In the genomic region with DNA sequence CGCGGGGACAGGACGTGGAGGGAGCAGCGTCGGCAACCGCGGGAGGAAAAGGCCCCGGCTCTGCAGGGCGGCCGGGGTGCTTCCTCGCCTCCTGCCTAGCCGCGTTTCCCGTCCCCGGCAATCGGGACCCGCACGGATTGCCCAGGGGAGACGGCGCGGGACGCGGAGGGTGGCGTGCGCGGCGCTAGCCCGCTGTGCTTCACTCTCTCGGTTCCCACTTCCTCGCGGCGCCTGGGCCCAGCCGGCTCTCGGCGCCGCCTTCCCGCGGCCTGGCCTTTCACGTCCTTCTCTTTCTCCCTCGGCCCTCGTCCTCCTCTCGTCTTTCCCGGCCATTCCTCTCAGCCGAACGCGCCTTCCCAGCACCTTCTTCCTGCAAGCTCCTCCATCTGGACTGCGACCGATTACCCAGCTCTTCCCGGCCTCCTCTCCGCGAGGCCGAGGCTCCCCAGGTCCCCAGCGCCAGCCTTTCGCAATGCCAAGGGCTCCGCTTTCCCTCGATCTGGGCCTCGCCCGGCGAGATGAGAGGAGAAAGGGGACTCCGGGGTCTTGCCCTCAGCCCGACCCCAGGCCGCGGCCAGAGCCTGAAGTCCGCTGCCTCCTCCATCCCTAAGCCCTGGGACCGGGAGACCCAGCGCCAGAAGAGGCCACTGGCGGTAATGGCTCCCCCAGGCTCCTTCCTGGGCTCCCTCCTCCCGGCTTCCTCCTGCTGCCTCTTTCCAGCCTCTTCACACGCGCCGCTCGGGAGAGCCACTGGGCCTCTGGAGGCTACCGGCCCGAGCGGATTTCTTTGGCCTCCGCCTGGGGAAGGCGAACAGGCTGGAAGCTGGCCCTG, we compare ENCODE assay signal across 9 cellular contexts. TPM values are rescaled to one million over a fixed set of nuclear protein-coding genes. Genes with fewer than 3 reads are reported as not detected.
DNase-seq lines count a peak whose midpoint lies in the region; ATAC-seq and TF ChIP-seq lines count a peak whose summit lies in the region.
"Had no signal": no experiment of that assay in that cellular context is flagged by ENCODE, and none has a peak within 500 bp of the region (broad histone marks: within the 10 kb centered on the region; RNA-seq: fewer than 3 reads in every experiment).

No MANE protein-coding gene starts in this region.

- peaks cover 0 to 46% of the 10 kb centered on the region in 2 donors for H3K27me3 ChIP-seq in Peyer's patch

- H3K36me3 ChIP-seq in Peyer's patch, result no peaks in the 10 kb centered on the region

- H3K27ac Mint-ChIP-seq in natural killer cell, result no peak overlapping the region

- no peaks in the 10 kb centered on the region for H3K9me3 Mint-ChIP-seq in natural killer cell

- intact Hi-C loops in natural killer cell (cut with micrococcal nuclease), result no loop called here

- H3K4me1 ChIP-seq in Peyer's patch, result peaks cover 0 to 24% (median 7%) of the 10 kb centered on the region in 4 donors

- no peaks in the 10 kb centered on the region for H3K9me3 ChIP-seq in Peyer's patch

- peaks cover 81 to 91% of the 10 kb centered on the region in 2 donors for H3K27me3 Mint-ChIP-seq in natural killer cell (ENCODE audit: low read depth in 2 of 2)

- ATAC-seq in esophagus mucosa (peak; percentile 18), natural killer cell (peak in 2 of 3 donors; percentile 21 to 50), HG03460 (IDR thresholded peaks at IDR 0.05; ENCODE audit: unreplicated experiment) (no peak), HG02981 (IDR thresholded peaks at IDR 0.05; ENCODE audit: unreplicated experiment) (no peak)

- H3K36me3 Mint-ChIP-seq in natural killer cell, result no peaks in the 10 kb centered on the region

- H3K4me3 Mint-ChIP-seq in natural killer cell, result peak overlapping the region; percentile 84

- peaks cover 12 to 36% of the 10 kb centered on the region in 2 donors for H3K4me1 Mint-ChIP-seq in natural killer cell

- peak overlapping the region in 1 of 4 donors; percentile 10 for H3K27ac ChIP-seq in Peyer's patch

- H3K4me3 ChIP-seq in Peyer's patch, result peak overlapping the region; percentile 15 to 50 (median 40)

- TF ChIP-seq CTCF in Peyer's patch (IDR thresholded peaks at IDR 0.05) (no peak), natural killer cell (IDR thresholded peaks at IDR 0.05) (no peak)

- DNase-seq in NCI-H2227 (lab: John Stamatoyannopoulos, UW; ENCODE audit: unreplicated experiment), result peak; percentile 62
- no peak for DNase-seq in NCI-H2227 treated with DMSO at 0.1 percent for 48 hours (lab: John Stamatoyannopoulos, UW)
- no peak for DNase-seq in Peyer's patch
- no peak for DNase-seq in natural killer cell
- no peak for DNase-seq in activated CD4-positive, CD25-positive, alpha-beta regulatory T cell (lab: John Stamatoyannopoulos, UW)
- DNase-seq: DND-41 had no signal

- TF ChIP-seq POLR2A in Peyer's patch (IDR thresholded peaks at IDR 0.05), result no peak

RNA-seq across cellular contexts. Expression of gene VAX2, which starts 1.1 kb away (rescaled TPM):
- not detected for total RNA-seq in Peyer's patch
- total RNA-seq in esophagus mucosa, result 0.76 TPM
- not detected for total RNA-seq in natural killer cell

RNA-seq across cellular contexts. Expression of gene ATP6V1B1, which starts 34.2 kb away (rescaled TPM):
- total RNA-seq in Peyer's patch (1 to 10 TPM in 2 of 4 donors, not detected in 2; 1.3 to 5.8 TPM), esophagus mucosa (2.4 TPM), natural killer cell (not detected)

Comparison
In these comparisons a context has a peak if more than half of its experiments do, and no peak if none do; other contexts are left out.
1. ATAC-seq: peak in esophagus mucosa (single experiment) and natural killer cell (2 of 3); none in HG03460 (single experiment) and HG02981 (single experiment).